In the genomic region with DNA sequence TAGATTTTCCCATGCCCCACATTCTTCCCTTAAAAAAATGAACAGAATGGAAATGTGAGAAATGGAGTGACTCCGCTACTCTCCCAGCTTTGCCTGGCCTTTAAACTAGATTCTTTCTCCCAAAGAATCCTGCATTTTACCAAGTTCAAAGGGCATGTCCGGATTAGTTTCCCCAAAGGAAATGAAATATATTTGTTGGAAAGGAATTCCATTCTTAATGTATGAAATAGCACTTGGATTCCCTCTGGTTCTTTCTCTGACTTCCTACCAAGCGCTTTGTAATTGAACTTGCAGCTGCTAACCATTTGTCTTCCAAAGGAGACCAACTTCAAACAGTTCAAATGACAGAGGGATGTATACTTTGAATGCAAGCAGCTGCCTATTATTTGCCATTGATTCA, we compare ENCODE assay signal across 2 cellular contexts.
TF ChIP-seq lines count a peak whose summit lies in the region.

No MANE protein-coding gene starts in this region.

TF ChIP-seq in GM23338, 12 proteins besides CTCF, POLR2A, EP300 and RAD21:
- TF ChIP-seq EZH2 (IDR thresholded peaks at IDR 0.05; ENCODE audit: low read depth, unreplicated experiment), result no peak
- no peak for TF ChIP-seq EZH2phosphoT487 (IDR thresholded peaks at IDR 0.05; ENCODE audit: unreplicated experiment)
- no peak for TF ChIP-seq JUNB (IDR thresholded peaks at IDR 0.05; ENCODE audit: unreplicated experiment)
- no peak for TF ChIP-seq NANOG (IDR thresholded peaks at IDR 0.05; ENCODE audit: borderline replicate concordance)
- no peak for TF ChIP-seq POLR2AphosphoS5 (IDR thresholded peaks at IDR 0.05; ENCODE audit: low read depth)
- TF ChIP-seq, protein P1, sequence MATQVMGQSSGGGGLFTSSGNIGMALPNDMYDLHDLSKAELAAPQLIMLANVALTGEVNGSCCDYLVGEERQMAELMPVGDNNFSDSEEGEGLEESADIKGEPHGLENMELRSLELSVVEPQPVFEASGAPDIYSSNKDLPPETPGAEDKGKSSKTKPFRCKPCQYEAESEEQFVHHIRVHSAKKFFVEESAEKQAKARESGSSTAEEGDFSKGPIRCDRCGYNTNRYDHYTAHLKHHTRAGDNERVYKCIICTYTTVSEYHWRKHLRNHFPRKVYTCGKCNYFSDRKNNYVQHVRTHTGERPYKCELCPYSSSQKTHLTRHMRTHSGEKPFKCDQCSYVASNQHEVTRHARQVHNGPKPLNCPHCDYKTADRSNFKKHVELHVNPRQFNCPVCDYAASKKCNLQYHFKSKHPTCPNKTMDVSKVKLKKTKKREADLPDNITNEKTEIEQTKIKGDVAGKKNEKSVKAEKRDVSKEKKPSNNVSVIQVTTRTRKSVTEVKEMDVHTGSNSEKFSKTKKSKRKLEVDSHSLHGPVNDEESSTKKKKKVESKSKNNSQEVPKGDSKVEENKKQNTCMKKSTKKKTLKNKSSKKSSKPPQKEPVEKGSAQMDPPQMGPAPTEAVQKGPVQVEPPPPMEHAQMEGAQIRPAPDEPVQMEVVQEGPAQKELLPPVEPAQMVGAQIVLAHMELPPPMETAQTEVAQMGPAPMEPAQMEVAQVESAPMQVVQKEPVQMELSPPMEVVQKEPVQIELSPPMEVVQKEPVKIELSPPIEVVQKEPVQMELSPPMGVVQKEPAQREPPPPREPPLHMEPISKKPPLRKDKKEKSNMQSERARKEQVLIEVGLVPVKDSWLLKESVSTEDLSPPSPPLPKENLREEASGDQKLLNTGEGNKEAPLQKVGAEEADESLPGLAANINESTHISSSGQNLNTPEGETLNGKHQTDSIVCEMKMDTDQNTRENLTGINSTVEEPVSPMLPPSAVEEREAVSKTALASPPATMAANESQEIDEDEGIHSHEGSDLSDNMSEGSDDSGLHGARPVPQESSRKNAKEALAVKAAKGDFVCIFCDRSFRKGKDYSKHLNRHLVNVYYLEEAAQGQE (IDR thresholded peaks at IDR 0.05; ENCODE audit: unreplicated experiment), result no peak
- TF ChIP-seq STAT1 (IDR thresholded peaks at IDR 0.05; ENCODE audit: unreplicated experiment), result no peak
- no peak for TF ChIP-seq ZNF114 (CRISPR knock-in tag; IDR thresholded peaks at IDR 0.05)
- TF ChIP-seq CREB1 (CRISPR knock-in tag; IDR thresholded peaks at IDR 0.05; ENCODE audit: low read depth), result no peak

TF ChIP-seq in endothelial cell of umbilical vein, 7 proteins besides CTCF, POLR2A, EP300 and RAD21:
- TF ChIP-seq POLR2AphosphoS5 (IDR thresholded peaks at IDR 0.05; ENCODE audit: insufficient read depth, low read depth, low read length) (peak; percentile 37), FOS (IDR thresholded peaks at IDR 0.05; ENCODE audit: borderline replicate concordance, insufficient read depth, low read length) (peak; percentile 25), EZH2 (IDR thresholded peaks at IDR 0.05; ENCODE audit: borderline replicate concordance, low read depth, low read length, severe bottlenecking) (no peak), JUN (IDR thresholded peaks at IDR 0.05; ENCODE audit: borderline replicate concordance, insufficient read depth, insufficient read length, low read depth) (no peak), GATA2 (IDR thresholded peaks at IDR 0.05; ENCODE audit: insufficient read depth, insufficient read length, low read depth, low read length) (no peak), MYC (IDR thresholded peaks at IDR 0.05; ENCODE audit: low read depth, low read length) (no peak)
- TF ChIP-seq, protein P2, sequence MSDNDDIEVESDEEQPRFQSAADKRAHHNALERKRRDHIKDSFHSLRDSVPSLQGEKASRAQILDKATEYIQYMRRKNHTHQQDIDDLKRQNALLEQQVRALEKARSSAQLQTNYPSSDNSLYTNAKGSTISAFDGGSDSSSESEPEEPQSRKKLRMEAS (IDR thresholded peaks at IDR 0.05; ENCODE audit: insufficient read depth, insufficient read length), result no peak
TF ChIP-seq in endothelial cell of umbilical vein: peak in this region for 2.
